Comparison of ENCODE assay signal across 8 cellular contexts in the genomic region with DNA sequence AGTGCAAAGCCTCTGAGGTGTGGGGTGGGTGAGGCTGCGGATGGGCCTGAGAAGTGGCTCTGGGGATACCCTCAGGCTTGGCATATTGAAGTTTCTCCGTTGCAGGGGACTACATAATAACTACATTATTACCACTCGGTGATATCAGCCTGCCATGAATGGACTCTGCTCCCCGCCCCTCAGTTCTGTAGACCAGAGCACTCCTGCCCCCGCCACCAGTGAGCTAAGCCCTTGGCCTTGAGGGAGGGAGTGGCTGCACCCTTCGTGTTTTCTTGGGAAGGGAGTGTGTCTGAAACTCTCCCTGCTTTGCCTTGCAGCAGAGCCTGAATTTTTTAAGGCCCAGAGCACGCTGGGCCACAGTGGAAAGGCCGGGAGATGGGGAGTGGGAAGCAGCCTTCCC. TPM values are rescaled to one million over a fixed set of nuclear protein-coding genes. Genes with fewer than 3 reads are reported as not detected.
DNase-seq lines count a peak whose midpoint lies in the region; ATAC-seq lines count a peak whose summit lies in the region.

No MANE protein-coding gene starts in this region.

- H3K36me3 ChIP-seq in iPS-18a (ENCODE audit: control insufficient read depth, low read depth, low read length): peaks cover 6% of the 10 kb centered on the region

- no peak overlapping the region for H3K27ac ChIP-seq in iPS-18a (ENCODE audit: low read length)

- H3K9me3 Mint-ChIP-seq in activated CD8-positive, alpha-beta T cell treated with anti-CD3 and anti-CD28 coated beads, Interleukin-2, amount 10 ng/mL, durations not matched to agents 7 days and 5 days (ENCODE audit: insufficient read depth): no peaks in the 10 kb centered on the region
- no peaks in the 10 kb centered on the region for H3K9me3 Mint-ChIP-seq in stimulated activated naive CD8-positive, alpha-beta T cell treated with anti-CD3 and anti-CD28 coated beads, Interleukin-15, amount 100 ng/mL, for 72 hours

- H3K27me3 ChIP-seq in iPS-18a (ENCODE audit: control insufficient read depth, insufficient read depth, low read length): no peaks in the 10 kb centered on the region

- H3K4me1 Mint-ChIP-seq in activated CD8-positive, alpha-beta T cell treated with anti-CD3 and anti-CD28 coated beads, Interleukin-2, amount 10 ng/mL, durations not matched to agents 7 days and 5 days (ENCODE audit: low read depth): peaks cover 59% of the 10 kb centered on the region
- H3K4me1 Mint-ChIP-seq in stimulated activated naive CD8-positive, alpha-beta T cell treated with anti-CD3 and anti-CD28 coated beads, Interleukin-15, amount 100 ng/mL, for 72 hours: peaks cover 68% of the 10 kb centered on the region

- peak overlapping the region; percentile 70 for H3K9ac ChIP-seq in iPS-18a (ENCODE audit: low read length)

- peak overlapping the region; percentile 76 for H3K4me3 ChIP-seq in iPS-18a (ENCODE audit: low read length)

- ATAC-seq in activated CD8-positive, alpha-beta T cell treated with anti-CD3 and anti-CD28 coated beads, Interleukin-2, amount 10 ng/mL, durations not matched to agents 7 days and 5 days: no peak
- no peak for ATAC-seq in stimulated activated naive CD8-positive, alpha-beta T cell treated with anti-CD3 and anti-CD28 coated beads, Interleukin-15, amount 100 ng/mL, for 72 hours

- peak overlapping the region; percentile 94 for H3K27ac Mint-ChIP-seq in activated CD8-positive, alpha-beta T cell treated with anti-CD3 and anti-CD28 coated beads, Interleukin-2, amount 10 ng/mL, durations not matched to agents 7 days and 5 days
- peak overlapping the region; percentile 95 to 98 for H3K27ac Mint-ChIP-seq in stimulated activated naive CD8-positive, alpha-beta T cell treated with anti-CD3 and anti-CD28 coated beads, Interleukin-15, amount 100 ng/mL, for 72 hours

- DNase-seq in NCI-H82 (lab: John Stamatoyannopoulos, UW) (peak; percentile 55), NCI-H82 treated with DMSO at 0.1 percent for 48 hours (lab: John Stamatoyannopoulos, UW; ENCODE audit: unreplicated experiment) (no peak), COR-L47 (lab: John Stamatoyannopoulos, UW) (no peak), NCI-H2227 treated with DMSO at 0.1 percent for 48 hours (lab: John Stamatoyannopoulos, UW) (no peak), NCI-H2081 treated with DMSO at 0.1 percent for 48 hours (lab: John Stamatoyannopoulos, UW) (no peak)
- DNase-seq in activated CD8-positive, alpha-beta T cell treated with anti-CD3 and anti-CD28 coated beads, Interleukin-2, amount 10 ng/mL, durations not matched to agents 7 days and 5 days: peak; percentile 41
- no peak for DNase-seq in stimulated activated naive CD8-positive, alpha-beta T cell treated with anti-CD3 and anti-CD28 coated beads, Interleukin-15, amount 100 ng/mL, for 72 hours

- H3K27me3 Mint-ChIP-seq in activated CD8-positive, alpha-beta T cell treated with anti-CD3 and anti-CD28 coated beads, Interleukin-2, amount 10 ng/mL, durations not matched to agents 7 days and 5 days (ENCODE audit: low read depth): no peaks in the 10 kb centered on the region
- H3K27me3 Mint-ChIP-seq in stimulated activated naive CD8-positive, alpha-beta T cell treated with anti-CD3 and anti-CD28 coated beads, Interleukin-15, amount 100 ng/mL, for 72 hours: no peaks in the 10 kb centered on the region

- H3K4me3 Mint-ChIP-seq in activated CD8-positive, alpha-beta T cell treated with anti-CD3 and anti-CD28 coated beads, Interleukin-2, amount 10 ng/mL, durations not matched to agents 7 days and 5 days: peak overlapping the region; percentile 95
- peak overlapping the region; percentile 96 to 97 for H3K4me3 Mint-ChIP-seq in stimulated activated naive CD8-positive, alpha-beta T cell treated with anti-CD3 and anti-CD28 coated beads, Interleukin-15, amount 100 ng/mL, for 72 hours

- CTCF ChIA-PET in activated CD8-positive, alpha-beta T cell treated with anti-CD3 and anti-CD28 coated beads, Interleukin-2, amount 10 ng/mL, durations not matched to agents 7 days and 5 days (lab: Charles Lee): interaction anchor here (0.6 to 7.4 kb wide), 15 partner anchors 9 to 167 kb away, joined by 3 to 98 read pairs (median 6); a partner anchor contains a TSS

- H3K36me3 Mint-ChIP-seq in activated CD8-positive, alpha-beta T cell treated with anti-CD3 and anti-CD28 coated beads, Interleukin-2, amount 10 ng/mL, durations not matched to agents 7 days and 5 days (ENCODE audit: low read depth): peaks cover 48% of the 10 kb centered on the region

- peaks cover 36% of the 10 kb centered on the region for H3K4me1 ChIP-seq in iPS-18a (ENCODE audit: control insufficient read depth, low read depth, low read length)

- POLR2A ChIA-PET in activated CD8-positive, alpha-beta T cell treated with anti-CD3 and anti-CD28 coated beads, Interleukin-2, amount 10 ng/mL, durations not matched to agents 7 days and 5 days (lab: Charles Lee): interaction anchor here (0.6 to 5.7 kb wide), 15 partner anchors 10 to 100 kb away, joined by 3 to 77 read pairs (median 13); a partner anchor contains a TSS

- H3K9me3 ChIP-seq in iPS-18a (ENCODE audit: control insufficient read depth, low read depth, low read length): no peaks in the 10 kb centered on the region

RNA-seq across cellular contexts. Expression of a gene that starts 1.7 kb away (rescaled TPM):
- total RNA-seq in activated CD8-positive, alpha-beta T cell treated with anti-CD3 and anti-CD28 coated beads, Interleukin-2, amount 10 ng/mL, durations not matched to agents 7 days and 5 days: 10 to 100 TPM; 67.4 to 69.6 TPM

RNA-seq across cellular contexts. Expression of a gene that starts 41.4 kb away (rescaled TPM):
- under 1 TPM; 0.26 to 0.37 TPM for total RNA-seq in activated CD8-positive, alpha-beta T cell treated with anti-CD3 and anti-CD28 coated beads, Interleukin-2, amount 10 ng/mL, durations not matched to agents 7 days and 5 days

RNA-seq across cellular contexts. Expression of a gene that starts 47.2 kb away (rescaled TPM):
- total RNA-seq in activated CD8-positive, alpha-beta T cell treated with anti-CD3 and anti-CD28 coated beads, Interleukin-2, amount 10 ng/mL, durations not matched to agents 7 days and 5 days: 10 to 100 TPM; 76.1 to 76.6 TPM

Comparison
In these comparisons a context has a peak if more than half of its experiments do, and no peak if none do; other contexts are left out.
1. DNase-seq: peak in NCI-H82 (single experiment) and activated CD8-positive, alpha-beta T cell treated with anti-CD3 and anti-CD28 coated beads, Interleukin-2, amount 10 ng/mL, durations not matched to agents 7 days and 5 days (single experiment); none in NCI-H82 treated with DMSO at 0.1 percent for 48 hours (single experiment), stimulated activated naive CD8-positive, alpha-beta T cell treated with anti-CD3 and anti-CD28 coated beads, Interleukin-15, amount 100 ng/mL, for 72 hours (0 of 2), COR-L47 (single experiment), NCI-H2227 treated with DMSO at 0.1 percent for 48 hours (single experiment) and NCI-H2081 treated with DMSO at 0.1 percent for 48 hours (single experiment).